In the genomic region with DNA sequence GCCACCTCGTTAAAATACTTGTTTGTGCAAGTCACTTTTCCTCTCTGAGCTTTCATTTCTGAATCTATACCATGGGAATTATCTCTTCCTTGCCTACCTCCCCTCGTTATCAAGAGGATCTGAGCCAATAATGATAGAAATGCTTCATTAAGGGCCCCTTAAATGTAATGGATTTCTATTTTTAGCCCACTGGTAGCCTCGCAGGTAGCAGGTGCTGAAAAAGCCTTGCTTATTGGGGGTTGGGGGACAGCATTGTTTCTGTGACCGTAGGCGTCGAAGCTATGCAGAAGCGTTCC, we compare ENCODE assay signal across 8 cellular contexts. TPM values are rescaled to one million over a fixed set of nuclear protein-coding genes. Genes with fewer than 3 reads are reported as not detected.
DNase-seq lines count a peak whose midpoint lies in the region; ATAC-seq and TF ChIP-seq lines count a peak whose summit lies in the region.

No MANE protein-coding gene starts in this region.

- no peaks in the 10 kb centered on the region for H3K9me3 ChIP-seq in right lobe of liver
- no peaks in the 10 kb centered on the region for H3K9me3 ChIP-seq in tibial nerve

- no peak for DNase-seq in activated naive CD4-positive, alpha-beta T cell treated with anti-CD3 and anti-CD28 coated beads for 36 hours
- DNase-seq in activated naive CD4-positive, alpha-beta T cell (lab: John Stamatoyannopoulos, UW) = no peak
- DNase-seq in activated naive CD8-positive, alpha-beta T cell treated with anti-CD3 and anti-CD28 coated beads, Interleukin-2, amount 50 U/mL, for 24 hours = no peak
- DNase-seq in right lobe of liver (no peak), tibial nerve (ENCODE audit: low spot score in 2 of 2) (no peak), NCI-H128 (lab: John Stamatoyannopoulos, UW; ENCODE audit: unreplicated experiment) (no peak), NAMALWA (ENCODE audit: low spot score) (no peak)

- H3K4me1 ChIP-seq in right lobe of liver (peaks cover 0 to 18% (median 8%) of the 10 kb centered on the region in 4 donors), tibial nerve (peaks cover 0 to 39% (median 21%) of the 10 kb centered on the region in 4 donors)

- TF ChIP-seq CTCF in right lobe of liver (IDR thresholded peaks at IDR 0.05) = no peak
- TF ChIP-seq CTCF in tibial nerve (IDR thresholded peaks at IDR 0.05) = no peak

- no peak for ATAC-seq in activated naive CD8-positive, alpha-beta T cell treated with anti-CD3 and anti-CD28 coated beads, Interleukin-2, amount 50 U/mL, for 24 hours
- ATAC-seq in right lobe of liver (no peak), GM18909 (IDR thresholded peaks at IDR 0.05; ENCODE audit: poor library complexity, unreplicated experiment) (no peak)

- H3K27me3 Mint-ChIP-seq in activated naive CD4-positive, alpha-beta T cell treated with anti-CD3 and anti-CD28 coated beads for 36 hours (ENCODE audit: low read depth) = peaks cover 11% of the 10 kb centered on the region
- H3K27me3 Mint-ChIP-seq in activated naive CD8-positive, alpha-beta T cell treated with anti-CD3 and anti-CD28 coated beads, Interleukin-2, amount 50 U/mL, for 24 hours = peaks cover 5% of the 10 kb centered on the region

- peaks cover 3% of the 10 kb centered on the region for H3K36me3 Mint-ChIP-seq in activated naive CD4-positive, alpha-beta T cell treated with anti-CD3 and anti-CD28 coated beads for 36 hours (ENCODE audit: low read depth)
- peaks cover 1% of the 10 kb centered on the region for H3K36me3 Mint-ChIP-seq in activated naive CD8-positive, alpha-beta T cell treated with anti-CD3 and anti-CD28 coated beads, Interleukin-2, amount 50 U/mL, for 24 hours (ENCODE audit: low read depth)

- H3K27ac ChIP-seq in right lobe of liver = no peak overlapping the region
- no peak overlapping the region for H3K27ac ChIP-seq in tibial nerve

- CTCF ChIA-PET in activated naive CD4-positive, alpha-beta T cell treated with anti-CD3 and anti-CD28 coated beads for 36 hours (lab: Charles Lee) = interaction anchor here (0.7 kb wide), 1 partner anchor 74 kb away, joined by 3 read pairs; no protein-coding TSS in a partner anchor

- TF ChIP-seq EP300 in tibial nerve (IDR thresholded peaks at IDR 0.05) = no peak

- H3K27me3 ChIP-seq in right lobe of liver (no peaks in the 10 kb centered on the region), tibial nerve (no peaks in the 10 kb centered on the region)

- TF ChIP-seq POLR2A in right lobe of liver (IDR thresholded peaks at IDR 0.05) (no peak), tibial nerve (IDR thresholded peaks at IDR 0.05) (no peak)

- no peaks in the 10 kb centered on the region for H3K36me3 ChIP-seq in right lobe of liver
- H3K36me3 ChIP-seq in tibial nerve = no peaks in the 10 kb centered on the region

- H3K4me3 Mint-ChIP-seq in activated naive CD4-positive, alpha-beta T cell treated with anti-CD3 and anti-CD28 coated beads for 36 hours = peak overlapping the region; percentile 86
- peak overlapping the region; percentile 92 for H3K4me3 Mint-ChIP-seq in activated naive CD8-positive, alpha-beta T cell treated with anti-CD3 and anti-CD28 coated beads, Interleukin-2, amount 50 U/mL, for 24 hours

- intact Hi-C loops in activated naive CD4-positive, alpha-beta T cell treated with anti-CD3 and anti-CD28 coated beads for 36 hours (cut with micrococcal nuclease) = loop anchor here (5.0 to 10.0 kb wide), 6 partner anchors 169 to 799 kb away; partner anchors contain the start of genes AAGAB, IQCH, MAP2K5 and RNU6-1
- intact Hi-C loops in right lobe of liver (cut with DNase I) = no loop called here

- H3K9me3 Mint-ChIP-seq in activated naive CD4-positive, alpha-beta T cell treated with anti-CD3 and anti-CD28 coated beads for 36 hours = no peaks in the 10 kb centered on the region
- H3K9me3 Mint-ChIP-seq in activated naive CD8-positive, alpha-beta T cell treated with anti-CD3 and anti-CD28 coated beads, Interleukin-2, amount 50 U/mL, for 24 hours = no peaks in the 10 kb centered on the region

- peak overlapping the region; percentile 89 for H3K27ac Mint-ChIP-seq in activated naive CD4-positive, alpha-beta T cell treated with anti-CD3 and anti-CD28 coated beads for 36 hours
- H3K27ac Mint-ChIP-seq in activated naive CD8-positive, alpha-beta T cell treated with anti-CD3 and anti-CD28 coated beads, Interleukin-2, amount 50 U/mL, for 24 hours = peak overlapping the region; percentile 80

- WGBS in right lobe of liver (ENCODE audit: insufficient coverage, low coverage, low lambda C conversion rate, missing lambda C conversion rate) = 10% methylated on average over 6 of the region's 7 CpGs
- 8 to 11% methylated on average over 7 of the region's 7 CpGs for WGBS in tibial nerve, 2 donors

- peaks cover 34% of the 10 kb centered on the region for H3K4me1 Mint-ChIP-seq in activated naive CD4-positive, alpha-beta T cell treated with anti-CD3 and anti-CD28 coated beads for 36 hours (ENCODE audit: low read depth)
- peaks cover 46% of the 10 kb centered on the region for H3K4me1 Mint-ChIP-seq in activated naive CD8-positive, alpha-beta T cell treated with anti-CD3 and anti-CD28 coated beads, Interleukin-2, amount 50 U/mL, for 24 hours

- H3K4me3 ChIP-seq in right lobe of liver (peak overlapping the region; percentile 79 to 87 (median 82)), tibial nerve (peak overlapping the region; percentile 72 to 98 (median 91))

RNA-seq across cellular contexts. Expression of gene PIAS1, which starts 0.5 kb away (rescaled TPM):
- 10 to 100 TPM; 29.8 to 33.4 TPM for total RNA-seq in activated naive CD4-positive, alpha-beta T cell treated with anti-CD3 and anti-CD28 coated beads for 36 hours
- total RNA-seq in right lobe of liver (10 to 100 TPM in 5 of 6 experiments, 1 to 10 TPM in 1; 8.1 to 17.3 (median 13.1) TPM), tibial nerve (100 to 1,000 TPM in 1 of 4 donors, 10 to 100 TPM in 3; 61.8 to 106 (median 86.3) TPM)
